In genomic region chr3:194003128-194004057, GRCh38 we compare ENCODE assay signal across 8 cellular contexts.
DNase-seq lines count a peak whose midpoint lies in the region; ATAC-seq and FAIRE-seq lines count a peak whose summit lies in the region.

No MANE protein-coding gene starts in this region.

- peak overlapping the region; percentile 45 for H3K4me3 ChIP-seq in neuron (ENCODE audit: low read length)

- no peaks in the 10 kb centered on the region for H3K9me3 ChIP-seq in neuron (ENCODE audit: low read length)

- H2AFZ ChIP-seq in neuron (ENCODE audit: low read depth, low read length), result peak overlapping the region; percentile 90

- H3K27me3 Mint-ChIP-seq in activated T-helper 1 cell treated with anti-CD3 and anti-CD28 coated beads, Interleukin-12 subunit alpha, Interleukin-12 subunit beta, Interleukin-2, Interleukin-4 antibody, amounts not matched to agents 30 ng/mL and 10 ng/mL and 1 ng/mL, durations not matched to agents 14 hours and 24 hours and 36 hours (ENCODE audit: insufficient read depth), result peaks cover 36% of the 10 kb centered on the region

- H3K36me3 Mint-ChIP-seq in activated T-helper 1 cell treated with anti-CD3 and anti-CD28 coated beads, Interleukin-12 subunit alpha, Interleukin-12 subunit beta, Interleukin-2, Interleukin-4 antibody, amounts not matched to agents 30 ng/mL and 10 ng/mL and 1 ng/mL, durations not matched to agents 14 hours and 24 hours and 36 hours (ENCODE audit: low read depth), result no peaks in the 10 kb centered on the region

- peak overlapping the region; percentile 37 for H3K4me3 Mint-ChIP-seq in activated T-helper 1 cell treated with anti-CD3 and anti-CD28 coated beads, Interleukin-12 subunit alpha, Interleukin-12 subunit beta, Interleukin-2, Interleukin-4 antibody, amounts not matched to agents 30 ng/mL and 10 ng/mL and 1 ng/mL, durations not matched to agents 14 hours and 24 hours and 36 hours

- no peaks in the 10 kb centered on the region for H3K36me3 ChIP-seq in neuron (ENCODE audit: insufficient read depth, low read length)

- peaks cover 9% of the 10 kb centered on the region for H3K4me1 ChIP-seq in neuron (ENCODE audit: insufficient read depth, low read length)

- no peaks in the 10 kb centered on the region for H3K27me3 ChIP-seq in neuron (ENCODE audit: insufficient read depth, low read length)

- peaks cover 24% of the 10 kb centered on the region for H3K4me1 Mint-ChIP-seq in activated T-helper 1 cell treated with anti-CD3 and anti-CD28 coated beads, Interleukin-12 subunit alpha, Interleukin-12 subunit beta, Interleukin-2, Interleukin-4 antibody, amounts not matched to agents 30 ng/mL and 10 ng/mL and 1 ng/mL, durations not matched to agents 14 hours and 24 hours and 36 hours (ENCODE audit: low read depth)

- no peaks in the 10 kb centered on the region for H3K9me3 Mint-ChIP-seq in activated T-helper 1 cell treated with anti-CD3 and anti-CD28 coated beads, Interleukin-12 subunit alpha, Interleukin-12 subunit beta, Interleukin-2, Interleukin-4 antibody, amounts not matched to agents 30 ng/mL and 10 ng/mL and 1 ng/mL, durations not matched to agents 14 hours and 24 hours and 36 hours

- intact Hi-C loops in activated T-helper 1 cell treated with anti-CD3 and anti-CD28 coated beads, Interleukin-12 subunit alpha, Interleukin-12 subunit beta, Interleukin-2, Interleukin-4 antibody, amounts not matched to agents 30 ng/mL and 10 ng/mL and 1 ng/mL, durations not matched to agents 14 hours and 24 hours and 36 hours (cut with micrococcal nuclease), result no loop called here

- DNase-seq in AG08396 (ENCODE audit: low spot score), result peak; percentile 89
- peak; percentile 89 to 93 for DNase-seq in NCI-H526 (lab: John Stamatoyannopoulos, UW)
- no peak for DNase-seq in activated T-helper 1 cell treated with anti-CD3 and anti-CD28 coated beads, Interleukin-12 subunit alpha, Interleukin-12 subunit beta, Interleukin-2, Interleukin-4 antibody, amounts not matched to agents 30 ng/mL and 10 ng/mL and 1 ng/mL, durations not matched to agents 14 hours and 24 hours and 36 hours (ENCODE audit: low spot score)
- DNase-seq in globus pallidus (ENCODE audit: low spot score), result peak; percentile 29
- peak; percentile 90 for DNase-seq in urothelium cell line (ENCODE audit: low spot score)

- ATAC-seq in GM18517 (IDR thresholded peaks at IDR 0.05; ENCODE audit: unreplicated experiment) (peak; percentile 50), HG03060 (IDR thresholded peaks at IDR 0.05; ENCODE audit: low read depth, unreplicated experiment) (peak; percentile 31)

- peak; percentile 53 for FAIRE-seq in urothelium cell line (lab: Jason Lieb, UNC)

- no peak overlapping the region for H3K27ac Mint-ChIP-seq in activated T-helper 1 cell treated with anti-CD3 and anti-CD28 coated beads, Interleukin-12 subunit alpha, Interleukin-12 subunit beta, Interleukin-2, Interleukin-4 antibody, amounts not matched to agents 30 ng/mL and 10 ng/mL and 1 ng/mL, durations not matched to agents 14 hours and 24 hours and 36 hours
